1 cellular context compared by ENCODE assay signal in the genomic region with DNA sequence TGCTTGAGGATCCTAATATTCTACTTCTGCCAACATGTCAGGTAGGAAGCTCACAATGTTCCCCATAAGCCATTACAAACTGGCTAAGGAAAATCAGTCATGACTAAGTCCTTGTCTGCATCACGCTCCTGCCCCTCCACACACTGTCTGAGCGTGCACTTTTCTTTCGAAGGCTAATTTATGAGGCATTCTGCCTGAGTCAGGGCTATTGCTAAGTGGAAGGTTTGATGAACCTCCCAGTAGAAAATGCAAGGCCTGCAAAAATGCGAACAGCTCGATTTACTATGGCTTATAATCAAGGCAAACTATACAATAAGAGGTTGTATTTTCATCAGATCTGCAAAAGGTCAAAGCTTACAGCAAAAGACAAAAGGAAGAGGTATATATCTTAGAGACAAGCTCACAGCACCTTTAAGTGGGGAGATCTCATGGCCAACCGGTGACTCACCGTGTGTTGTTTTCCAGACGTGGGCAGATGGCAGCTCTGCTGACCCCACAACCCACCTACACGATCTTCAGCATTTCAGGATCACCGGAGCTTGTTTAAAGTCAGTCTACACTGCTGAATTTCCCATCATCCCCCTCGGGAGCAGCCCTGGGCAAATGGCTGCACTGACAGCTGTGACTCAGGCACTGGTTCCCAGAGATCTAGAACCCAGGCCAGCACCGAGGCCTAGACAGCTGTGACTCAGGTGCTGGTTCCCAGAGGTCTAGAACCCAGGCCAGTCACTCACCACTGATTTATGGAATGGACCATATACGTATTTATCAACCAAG.
TF ChIP-seq lines count a peak whose summit lies in the region.

No MANE protein-coding gene starts in this region.

TF ChIP-seq in IMR-90, 13 proteins besides CTCF, POLR2A, EP300 and RAD21:
- TF ChIP-seq USF2 (IDR thresholded peaks at IDR 0.05; ENCODE audit: low read depth, low read length): no peak
- TF ChIP-seq MXI1 (IDR thresholded peaks at IDR 0.05; ENCODE audit: borderline replicate concordance, low read depth, low read length): no peak
- no peak for TF ChIP-seq RFX5 (IDR thresholded peaks at IDR 0.05; ENCODE audit: low read depth, low read length)
- TF ChIP-seq CEBPB (IDR thresholded peaks at IDR 0.05; ENCODE audit: low read depth, low read length): no peak
- TF ChIP-seq MAZ (IDR thresholded peaks at IDR 0.05; ENCODE audit: borderline replicate concordance, low read depth, low read length): no peak
- TF ChIP-seq ELK1 (IDR thresholded peaks at IDR 0.05; ENCODE audit: borderline replicate concordance, low read depth, low read length): no peak
- TF ChIP-seq BHLHE40 (IDR thresholded peaks at IDR 0.05; ENCODE audit: low read depth, low read length): peak; percentile 56; the same call in 1 of the 2 replicates
- TF ChIP-seq NFE2L2 (IDR thresholded peaks at IDR 0.05; ENCODE audit: low read depth, low read length): peak; percentile 14; the same call in 1 of the 2 replicates
- TF ChIP-seq MAFK (IDR thresholded peaks at IDR 0.05; ENCODE audit: low read depth, low read length): peak; percentile 95
- TF ChIP-seq RCOR1 (IDR thresholded peaks at IDR 0.05; ENCODE audit: insufficient replicate concordance, low read length): peak; percentile 86
- TF ChIP-seq CHD1 (IDR thresholded peaks at IDR 0.05; ENCODE audit: low read depth, low read length): no peak
- peak; percentile 63; the same call in 1 of the 2 replicates for TF ChIP-seq FOS (IDR thresholded peaks at IDR 0.05; ENCODE audit: low read depth, low read length)
- no peak for TF ChIP-seq SMC3 (IDR thresholded peaks at IDR 0.05; ENCODE audit: low read depth, low read length)
TF ChIP-seq in IMR-90: peak in this region for 5.
